In genomic region chrX:134810211-134810610, GRCh38 we compare ENCODE assay signal across 2 cellular contexts.
TF ChIP-seq lines count a peak whose summit lies in the region.

No MANE protein-coding gene starts in this region.

TF ChIP-seq in IMR-90, 13 proteins besides CTCF, POLR2A, EP300 and RAD21:
- TF ChIP-seq MAZ (IDR thresholded peaks at IDR 0.05; ENCODE audit: borderline replicate concordance, low read depth, low read length) (no peak), BHLHE40 (IDR thresholded peaks at IDR 0.05; ENCODE audit: low read depth, low read length) (no peak), CEBPB (IDR thresholded peaks at IDR 0.05; ENCODE audit: low read depth, low read length) (no peak), RFX5 (IDR thresholded peaks at IDR 0.05; ENCODE audit: low read depth, low read length) (no peak), CHD1 (IDR thresholded peaks at IDR 0.05; ENCODE audit: low read depth, low read length) (no peak), MXI1 (IDR thresholded peaks at IDR 0.05; ENCODE audit: borderline replicate concordance, low read depth, low read length) (no peak), USF2 (IDR thresholded peaks at IDR 0.05; ENCODE audit: low read depth, low read length) (no peak), ELK1 (IDR thresholded peaks at IDR 0.05; ENCODE audit: borderline replicate concordance, low read depth, low read length) (no peak), FOS (IDR thresholded peaks at IDR 0.05; ENCODE audit: low read depth, low read length) (no peak), SMC3 (IDR thresholded peaks at IDR 0.05; ENCODE audit: low read depth, low read length) (no peak), RCOR1 (IDR thresholded peaks at IDR 0.05; ENCODE audit: insufficient replicate concordance, low read length) (no peak), NFE2L2 (IDR thresholded peaks at IDR 0.05; ENCODE audit: low read depth, low read length) (no peak), MAFK (IDR thresholded peaks at IDR 0.05; ENCODE audit: low read depth, low read length) (no peak)

TF ChIP-seq in K562, 482 proteins besides CTCF, POLR2A, EP300 and RAD21 (continues in another document):
- TF ChIP-seq ZNF431 (CRISPR knock-in tag; IDR thresholded peaks at IDR 0.05) (no peak), HCFC1 (IDR thresholded peaks at IDR 0.05; ENCODE audit: low read depth, low read length) (no peak), TFE3 (CRISPR knock-in tag; IDR thresholded peaks at IDR 0.05) (no peak), CBFA2T2 (conservative IDR thresholded peaks at IDR 0.05) (peak; percentile 52), NFE2L1 (tag; IDR thresholded peaks at IDR 0.05; ENCODE audit: borderline replicate concordance, low read depth) (no peak), STAT6 (CRISPR knock-in tag; IDR thresholded peaks at IDR 0.05) (no peak), KLF10 (CRISPR knock-in tag; IDR thresholded peaks at IDR 0.05) (no peak), TAF1 (IDR thresholded peaks at IDR 0.05; ENCODE audit: control insufficient read depth, extremely low read depth, insufficient read depth, low read length, severe bottlenecking) (no peak), EP400 (IDR thresholded peaks at IDR 0.05) (no peak), MAFG (tag; conservative IDR thresholded peaks at IDR 0.05) (no peak), FOS (IDR thresholded peaks at IDR 0.05; ENCODE audit: extremely low read depth, insufficient read length) (no peak), JUND (IDR thresholded peaks at IDR 0.05; ENCODE audit: borderline replicate concordance, low read depth, low read length) (no peak), JUND (tag; IDR thresholded peaks at IDR 0.05; ENCODE audit: borderline replicate concordance, low read depth, low read length) (0 out of 3 replicates have a peak, but pooled peaks have one; percentile 21), TBP (optimal IDR thresholded peaks at IDR 0.05; ENCODE audit: low read depth, low read length) (no peak), NCOR1 (IDR thresholded peaks at IDR 0.05) (peak; percentile 32; the same call in 1 of the 2 replicates), TOE1 (IDR thresholded peaks at IDR 0.05; ENCODE audit: borderline replicate concordance) (no peak), TOE1 (CRISPR knock-in tag; IDR thresholded peaks at IDR 0.05; ENCODE audit: borderline replicate concordance, low read depth) (no peak), ZBTB9 (CRISPR knock-in tag; IDR thresholded peaks at IDR 0.05) (no peak), POLR2AphosphoS2 (IDR thresholded peaks at IDR 0.05; ENCODE audit: low read length) (no peak), ARID1B (IDR thresholded peaks at IDR 0.05) (peak; percentile 67), ZNF75A (CRISPR knock-in tag; IDR thresholded peaks at IDR 0.05) (no peak), ELF1 (tag; IDR thresholded peaks at IDR 0.05) (no peak), CEBPB (tag; IDR thresholded peaks at IDR 0.05) (no peak), NFIC (IDR thresholded peaks at IDR 0.05) (0 out of 2 replicates have a peak, but pooled peaks have one; percentile 14), PKNOX1 (IDR thresholded peaks at IDR 0.05) (peak; percentile 39; the same call in 1 of the 2 replicates), HDAC3 (IDR thresholded peaks at IDR 0.05; ENCODE audit: borderline replicate concordance, partially characterized antibody) (no peak), ARID2 (IDR thresholded peaks at IDR 0.05) (no peak), KDM1A (IDR thresholded peaks at IDR 0.05) (no peak), PHF8 (IDR thresholded peaks at IDR 0.05; ENCODE audit: borderline replicate concordance, low read length) (no peak), TAL1 (IDR thresholded peaks at IDR 0.05) (peak; percentile 38; the same call in 1 of the 2 replicates), MTA2 (IDR thresholded peaks at IDR 0.05; ENCODE audit: low read depth) (peak; percentile 20; the same call in 1 of the 2 replicates), STAT5A (IDR thresholded peaks at IDR 0.05; ENCODE audit: borderline replicate concordance, low read length) (no peak), CBFA2T3 (IDR thresholded peaks at IDR 0.05) (peak; percentile 76), SREBF1 (IDR thresholded peaks at IDR 0.05; ENCODE audit: borderline replicate concordance, low read depth, low read length) (no peak), MLLT1 (IDR thresholded peaks at IDR 0.05) (peak in 1 of 2 experiments; percentile 27; a peak in 1 of 4 replicates), TCF3 (CRISPR knock-in tag; IDR thresholded peaks at IDR 0.05) (peak; percentile 49; the same call in 1 of the 2 replicates), THAP12 (CRISPR knock-in tag; IDR thresholded peaks at IDR 0.05) (no peak)
